In genomic region chr5:166947045-166947444, GRCh38 we compare ENCODE assay signal across 6 cellular contexts. TPM values are rescaled to one million over a fixed set of nuclear protein-coding genes. Genes with fewer than 3 reads are reported as not detected.
"Had no signal": no experiment of that assay in that cellular context is flagged by ENCODE, and none has a peak within 500 bp of the region (broad histone marks: within the 10 kb centered on the region; RNA-seq: fewer than 3 reads in every experiment).

No MANE protein-coding gene starts in this region.

- H3K4me3 ChIP-seq: GM23338, K562 had no signal

- ATAC-seq: GM23338, K562 had no signal

- DNase-seq: H9, HCEC 1CT, IMR-90 had no signal

RNA-seq across cellular contexts. Expression of gene TENM2, which starts 31.8 kb away (rescaled TPM):
- total RNA-seq: HT-29, K562 had no signal
